Comparison of ENCODE assay signal across 1 cellular context in the genomic region with DNA sequence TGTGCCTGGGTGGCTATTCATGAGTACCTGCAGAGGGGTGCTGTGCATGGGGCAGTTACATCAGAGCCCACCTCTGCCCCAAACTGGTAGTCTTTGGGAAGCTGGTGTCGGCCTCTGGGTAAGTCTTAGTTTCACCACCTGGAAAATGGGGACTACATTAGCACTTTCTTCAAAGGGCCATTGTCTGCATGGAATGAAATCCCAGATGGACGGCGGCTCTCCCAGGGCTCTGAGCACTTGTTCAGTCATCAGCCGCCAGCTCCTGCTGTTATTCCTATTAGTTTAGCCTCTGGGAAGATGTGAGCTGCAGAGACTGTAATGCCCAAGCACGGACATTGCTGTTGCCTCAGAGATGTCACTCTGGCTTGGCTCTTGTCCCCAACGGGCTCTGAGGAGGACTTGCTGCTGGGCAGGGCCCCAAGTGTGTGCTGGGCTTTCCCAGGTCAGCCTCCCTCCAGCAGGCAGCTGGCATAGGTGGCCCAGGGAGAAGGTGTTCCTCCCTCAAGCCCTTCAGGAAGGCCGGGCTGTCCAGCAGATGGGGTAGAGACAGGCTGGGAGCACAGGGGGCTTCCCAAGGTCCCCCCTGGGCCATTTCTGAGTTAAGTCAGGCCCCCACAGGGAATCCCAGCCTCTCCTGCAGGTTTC.
TF ChIP-seq lines count a peak whose summit lies in the region.

No MANE protein-coding gene starts in this region.

TF ChIP-seq in GM23338, 12 proteins besides CTCF, POLR2A, EP300 and RAD21 (continued from another document):
- TF ChIP-seq, protein P1, sequence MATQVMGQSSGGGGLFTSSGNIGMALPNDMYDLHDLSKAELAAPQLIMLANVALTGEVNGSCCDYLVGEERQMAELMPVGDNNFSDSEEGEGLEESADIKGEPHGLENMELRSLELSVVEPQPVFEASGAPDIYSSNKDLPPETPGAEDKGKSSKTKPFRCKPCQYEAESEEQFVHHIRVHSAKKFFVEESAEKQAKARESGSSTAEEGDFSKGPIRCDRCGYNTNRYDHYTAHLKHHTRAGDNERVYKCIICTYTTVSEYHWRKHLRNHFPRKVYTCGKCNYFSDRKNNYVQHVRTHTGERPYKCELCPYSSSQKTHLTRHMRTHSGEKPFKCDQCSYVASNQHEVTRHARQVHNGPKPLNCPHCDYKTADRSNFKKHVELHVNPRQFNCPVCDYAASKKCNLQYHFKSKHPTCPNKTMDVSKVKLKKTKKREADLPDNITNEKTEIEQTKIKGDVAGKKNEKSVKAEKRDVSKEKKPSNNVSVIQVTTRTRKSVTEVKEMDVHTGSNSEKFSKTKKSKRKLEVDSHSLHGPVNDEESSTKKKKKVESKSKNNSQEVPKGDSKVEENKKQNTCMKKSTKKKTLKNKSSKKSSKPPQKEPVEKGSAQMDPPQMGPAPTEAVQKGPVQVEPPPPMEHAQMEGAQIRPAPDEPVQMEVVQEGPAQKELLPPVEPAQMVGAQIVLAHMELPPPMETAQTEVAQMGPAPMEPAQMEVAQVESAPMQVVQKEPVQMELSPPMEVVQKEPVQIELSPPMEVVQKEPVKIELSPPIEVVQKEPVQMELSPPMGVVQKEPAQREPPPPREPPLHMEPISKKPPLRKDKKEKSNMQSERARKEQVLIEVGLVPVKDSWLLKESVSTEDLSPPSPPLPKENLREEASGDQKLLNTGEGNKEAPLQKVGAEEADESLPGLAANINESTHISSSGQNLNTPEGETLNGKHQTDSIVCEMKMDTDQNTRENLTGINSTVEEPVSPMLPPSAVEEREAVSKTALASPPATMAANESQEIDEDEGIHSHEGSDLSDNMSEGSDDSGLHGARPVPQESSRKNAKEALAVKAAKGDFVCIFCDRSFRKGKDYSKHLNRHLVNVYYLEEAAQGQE (IDR thresholded peaks at IDR 0.05; ENCODE audit: unreplicated experiment): no peak
- TF ChIP-seq CREB1 (CRISPR knock-in tag; IDR thresholded peaks at IDR 0.05; ENCODE audit: low read depth): no peak
- TF ChIP-seq, protein P2, sequence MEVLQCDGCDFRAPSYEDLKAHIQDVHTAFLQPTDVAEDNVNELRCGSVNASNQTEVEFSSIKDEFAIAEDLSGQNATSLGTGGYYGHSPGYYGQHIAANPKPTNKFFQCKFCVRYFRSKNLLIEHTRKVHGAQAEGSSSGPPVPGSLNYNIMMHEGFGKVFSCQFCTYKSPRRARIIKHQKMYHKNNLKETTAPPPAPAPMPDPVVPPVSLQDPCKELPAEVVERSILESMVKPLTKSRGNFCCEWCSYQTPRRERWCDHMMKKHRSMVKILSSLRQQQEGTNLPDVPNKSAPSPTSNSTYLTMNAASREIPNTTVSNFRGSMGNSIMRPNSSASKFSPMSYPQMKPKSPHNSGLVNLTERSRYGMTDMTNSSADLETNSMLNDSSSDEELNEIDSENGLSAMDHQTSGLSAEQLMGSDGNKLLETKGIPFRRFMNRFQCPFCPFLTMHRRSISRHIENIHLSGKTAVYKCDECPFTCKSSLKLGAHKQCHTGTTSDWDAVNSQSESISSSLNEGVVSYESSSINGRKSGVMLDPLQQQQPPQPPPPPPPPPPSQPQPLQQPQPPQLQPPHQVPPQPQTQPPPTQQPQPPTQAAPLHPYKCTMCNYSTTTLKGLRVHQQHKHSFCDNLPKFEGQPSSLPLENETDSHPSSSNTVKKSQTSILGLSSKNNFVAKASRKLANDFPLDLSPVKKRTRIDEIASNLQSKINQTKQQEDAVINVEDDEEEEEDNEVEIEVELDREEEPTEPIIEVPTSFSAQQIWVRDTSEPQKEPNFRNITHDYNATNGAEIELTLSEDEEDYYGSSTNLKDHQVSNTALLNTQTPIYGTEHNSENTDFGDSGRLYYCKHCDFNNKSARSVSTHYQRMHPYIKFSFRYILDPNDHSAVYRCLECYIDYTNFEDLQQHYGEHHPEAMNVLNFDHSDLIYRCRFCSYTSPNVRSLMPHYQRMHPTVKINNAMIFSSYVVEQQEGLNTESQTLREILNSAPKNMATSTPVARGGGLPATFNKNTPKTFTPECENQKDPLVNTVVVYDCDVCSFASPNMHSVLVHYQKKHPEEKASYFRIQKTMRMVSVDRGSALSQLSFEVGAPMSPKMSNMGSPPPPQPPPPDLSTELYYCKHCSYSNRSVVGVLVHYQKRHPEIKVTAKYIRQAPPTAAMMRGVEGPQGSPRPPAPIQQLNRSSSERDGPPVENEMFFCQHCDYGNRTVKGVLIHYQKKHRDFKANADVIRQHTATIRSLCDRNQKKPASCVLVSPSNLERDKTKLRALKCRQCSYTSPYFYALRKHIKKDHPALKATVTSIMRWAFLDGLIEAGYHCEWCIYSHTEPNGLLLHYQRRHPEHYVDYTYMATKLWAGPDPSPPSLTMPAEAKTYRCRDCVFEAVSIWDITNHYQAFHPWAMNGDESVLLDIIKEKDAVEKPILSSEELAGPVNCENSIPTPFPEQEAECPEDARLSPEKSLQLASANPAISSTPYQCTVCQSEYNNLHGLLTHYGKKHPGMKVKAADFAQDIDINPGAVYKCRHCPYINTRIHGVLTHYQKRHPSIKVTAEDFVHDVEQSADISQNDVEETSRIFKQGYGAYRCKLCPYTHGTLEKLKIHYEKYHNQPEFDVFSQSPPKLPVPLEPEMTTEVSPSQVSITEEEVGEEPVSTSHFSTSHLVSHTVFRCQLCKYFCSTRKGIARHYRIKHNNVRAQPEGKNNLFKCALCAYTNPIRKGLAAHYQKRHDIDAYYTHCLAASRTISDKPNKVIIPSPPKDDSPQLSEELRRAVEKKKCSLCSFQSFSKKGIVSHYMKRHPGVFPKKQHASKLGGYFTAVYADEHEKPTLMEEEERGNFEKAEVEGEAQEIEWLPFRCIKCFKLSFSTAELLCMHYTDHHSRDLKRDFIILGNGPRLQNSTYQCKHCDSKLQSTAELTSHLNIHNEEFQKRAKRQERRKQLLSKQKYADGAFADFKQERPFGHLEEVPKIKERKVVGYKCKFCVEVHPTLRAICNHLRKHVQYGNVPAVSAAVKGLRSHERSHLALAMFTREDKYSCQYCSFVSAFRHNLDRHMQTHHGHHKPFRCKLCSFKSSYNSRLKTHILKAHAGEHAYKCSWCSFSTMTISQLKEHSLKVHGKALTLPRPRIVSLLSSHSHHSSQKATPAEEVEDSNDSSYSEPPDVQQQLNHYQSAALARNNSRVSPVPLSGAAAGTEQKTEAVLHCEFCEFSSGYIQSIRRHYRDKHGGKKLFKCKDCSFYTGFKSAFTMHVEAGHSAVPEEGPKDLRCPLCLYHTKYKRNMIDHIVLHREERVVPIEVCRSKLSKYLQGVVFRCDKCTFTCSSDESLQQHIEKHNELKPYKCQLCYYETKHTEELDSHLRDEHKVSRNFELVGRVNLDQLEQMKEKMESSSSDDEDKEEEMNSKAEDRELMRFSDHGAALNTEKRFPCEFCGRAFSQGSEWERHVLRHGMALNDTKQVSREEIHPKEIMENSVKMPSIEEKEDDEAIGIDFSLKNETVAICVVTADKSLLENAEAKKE (CRISPR knock-in tag; IDR thresholded peaks at IDR 0.05): no peak
- no peak for TF ChIP-seq ZNF331 (CRISPR knock-in tag; IDR thresholded peaks at IDR 0.05; ENCODE audit: low read depth)
